19 cellular contexts compared by ENCODE assay signal in the genomic region with DNA sequence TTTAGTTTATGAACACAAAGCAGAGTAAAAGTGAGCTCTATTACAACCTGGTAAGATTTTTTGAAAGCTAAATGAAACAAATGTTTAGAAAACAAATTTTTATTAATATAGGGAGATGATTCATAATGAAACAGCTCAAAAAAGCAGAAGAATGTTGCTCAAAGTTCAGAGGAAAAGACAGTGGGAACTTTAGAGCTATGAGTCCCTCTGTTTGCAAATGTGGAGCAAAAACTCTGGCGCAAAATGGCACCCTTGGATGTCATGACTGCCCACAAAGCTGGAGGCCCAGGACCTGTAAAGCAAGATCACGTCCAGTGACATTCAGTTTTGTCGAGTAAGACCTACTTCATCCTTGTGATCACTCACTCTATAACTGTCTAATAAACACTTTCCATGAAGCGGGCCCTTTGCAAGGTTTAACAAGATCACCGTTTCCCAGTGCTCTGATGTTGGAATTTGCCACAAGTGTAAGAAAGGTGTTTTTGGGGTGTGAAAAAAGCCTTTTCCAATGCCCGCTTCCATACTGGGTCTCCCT. TPM values are rescaled to one million over a fixed set of nuclear protein-coding genes. Genes with fewer than 3 reads are reported as not detected.
DNase-seq lines count a peak whose midpoint lies in the region; ATAC-seq, FAIRE-seq and TF ChIP-seq lines count a peak whose summit lies in the region.
"Had no signal": no experiment of that assay in that cellular context is flagged by ENCODE, and none has a peak within 500 bp of the region (broad histone marks: within the 10 kb centered on the region; RNA-seq: fewer than 3 reads in every experiment).

No MANE protein-coding gene starts in this region.

- H3K4me1 ChIP-seq in skeletal muscle satellite cell (ENCODE audit: control insufficient read depth, insufficient read depth, low read length) (peaks cover 40% of the 10 kb centered on the region), A673 (ENCODE audit: insufficient read depth, low read length, poor library complexity, severe bottlenecking) (no peaks in the 10 kb centered on the region)

- POLR2A ChIA-PET in A673 (lab: Charles Lee; ENCODE audit: low non-redundant PET), result no interaction called here

- no peak overlapping the region for H3K4me3 ChIP-seq in skeletal muscle satellite cell (ENCODE audit: low read length)
- no peak overlapping the region for H3K4me3 ChIP-seq in A673 (ENCODE audit: low read depth, low read length, poor library complexity, severe bottlenecking)

- DNase-seq in A673 (ENCODE audit: low spot score), result no peak
- no peak for DNase-seq in NCI-H526 treated with DMSO at 0.1 percent for 48 hours (lab: John Stamatoyannopoulos, UW)
- DNase-seq: activated naive CD8-positive, alpha-beta T cell treated with anti-CD3 and anti-CD28 coated beads, Interleukin-2, amount 10 ng/mL, durations not matched to agents 7 days and 5 days; AML-193; GDM1; left cardiac atrium; NCI-H1092 treated with DMSO at 0.1 percent for 48 hours; NCI-H2081; small intestine; stimulated activated CD4-positive, alpha-beta T cell treated with anti-CD3 and anti-CD28 coated beads, Interleukin-4, amount 100 ng/mL, for 4 hours; substantia nigra; T-helper 1 cell had no signal

- no peak overlapping the region for H3K27ac ChIP-seq in A673 (ENCODE audit: low read depth, low read length, poor library complexity, severe bottlenecking)

- ATAC-seq in GM18909 (IDR thresholded peaks at IDR 0.05; ENCODE audit: poor library complexity, unreplicated experiment) (peak; percentile 57), HG02759 (IDR thresholded peaks at IDR 0.05; ENCODE audit: unreplicated experiment) (peak; percentile 39), HG02763 (IDR thresholded peaks at IDR 0.05; ENCODE audit: unreplicated experiment) (no peak)
- ATAC-seq: left cardiac atrium, WTC11 had no signal

- H3K27me3 ChIP-seq in skeletal muscle satellite cell (ENCODE audit: control insufficient read depth, insufficient read depth, low read length) (no peaks in the 10 kb centered on the region), A673 (replicated peaks; ENCODE audit: insufficient read depth, low read depth, low read length, poor library complexity) (no peaks in the 10 kb centered on the region)

- no peak for TF ChIP-seq CTCF in A673 (conservative IDR thresholded peaks at IDR 0.05; ENCODE audit: low read depth, low read length)

- no peaks in the 10 kb centered on the region for H3K36me3 ChIP-seq in skeletal muscle satellite cell (ENCODE audit: insufficient read depth, low read length)
- H3K36me3 ChIP-seq in A673 (ENCODE audit: insufficient read depth, low read length, poor library complexity, severe bottlenecking), result no peaks in the 10 kb centered on the region

- H3K4me2 ChIP-seq in skeletal muscle satellite cell (ENCODE audit: low read length), result peak overlapping the region; percentile 64

- intact Hi-C loops in A673 (cut with micrococcal nuclease; ENCODE audit: unreplicated experiment), result no loop called here

- CTCF ChIA-PET in A673 (lab: Charles Lee), result no interaction called here

- peak; percentile 60 for FAIRE-seq in TTC549 (lab: Jason Lieb, UNC)
- FAIRE-seq: bronchial epithelial cell, small intestine had no signal

- BruUV-seq in A673 (replicated peaks; lab: Mats Ljungman, UMichigan), result no TSS peak

- no peaks in the 10 kb centered on the region for H3K9me3 ChIP-seq in skeletal muscle satellite cell (replicated peaks; ENCODE audit: low read length)
- H3K9me3 ChIP-seq in A673 (ENCODE audit: low read depth, low read length, poor library complexity, severe bottlenecking), result no peaks in the 10 kb centered on the region

- no peak overlapping the region for H3K9ac ChIP-seq in skeletal muscle satellite cell (ENCODE audit: low read depth, low read length)

RNA-seq across cellular contexts. Expression of a gene that starts 9.1 kb away (rescaled TPM):
- 15.3 and 17.5 TPM in 2 replicates for total RNA-seq in skeletal muscle satellite cell (2012; rRNA removed)
- 37.7 and 46.6 TPM in 2 replicates for total RNA-seq in A673 (2021)
